ENCODE assay signal across 8 cellular contexts in the genomic region with DNA sequence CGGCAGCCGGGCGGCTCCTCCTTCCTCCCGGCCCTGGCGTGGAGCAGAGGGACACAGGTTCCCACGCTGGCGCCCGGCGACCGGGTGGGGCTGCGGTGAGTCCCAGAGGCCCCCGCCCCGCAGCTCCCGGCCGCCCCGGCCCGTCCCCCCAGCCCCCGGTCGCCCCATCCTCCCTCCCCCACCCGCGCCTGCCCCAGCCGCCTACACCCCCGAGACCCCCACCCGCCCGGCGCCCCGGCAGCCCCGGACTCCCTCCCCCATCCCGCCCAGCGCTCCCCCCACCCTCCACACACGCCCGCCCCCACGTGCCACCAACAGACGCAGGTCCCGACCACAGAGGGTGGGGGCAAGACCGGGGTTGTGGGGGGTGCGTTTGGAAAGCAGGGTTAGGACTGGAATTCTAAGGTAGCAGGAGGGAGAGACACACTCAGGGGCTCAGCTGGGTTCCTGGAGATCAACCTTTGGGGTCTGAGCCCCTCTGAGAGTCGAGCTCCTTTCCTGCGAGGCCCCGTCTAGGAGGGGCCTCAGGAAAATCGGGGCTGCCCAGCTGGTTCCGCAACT. TPM values are rescaled to one million over a fixed set of nuclear protein-coding genes. Genes with fewer than 3 reads are reported as not detected.
DNase-seq lines count a peak whose midpoint lies in the region; ATAC-seq and TF ChIP-seq lines count a peak whose summit lies in the region.

No MANE protein-coding gene starts in this region.

- no peak overlapping the region for H2AFZ ChIP-seq in MM.1S (ENCODE audit: low read length)

- no peaks in the 10 kb centered on the region for H3K9me3 Mint-ChIP-seq in CD8-positive, alpha-beta T cell
- no peaks in the 10 kb centered on the region for H3K9me3 Mint-ChIP-seq in central memory CD8-positive, alpha-beta T cell
- no peaks in the 10 kb centered on the region for H3K9me3 Mint-ChIP-seq in neural crest cell

- ATAC-seq in CD8-positive, alpha-beta T cell: peak; percentile 30
- peak; percentile 38 for ATAC-seq in central memory CD8-positive, alpha-beta T cell (replicated peaks; ENCODE audit: extremely low read depth, poor library complexity, severe bottlenecking)
- ATAC-seq in omental fat pad (ENCODE audit: low FRiP score): no peak

- no peaks in the 10 kb centered on the region for H3K9me2 ChIP-seq in MM.1S (replicated peaks; ENCODE audit: insufficient read depth, low read length)

- H3K4me1 Mint-ChIP-seq in CD8-positive, alpha-beta T cell (ENCODE audit: low read depth): peaks cover 52% of the 10 kb centered on the region
- peaks cover 39% of the 10 kb centered on the region for H3K4me1 Mint-ChIP-seq in central memory CD8-positive, alpha-beta T cell
- H3K4me1 Mint-ChIP-seq in neural crest cell: peaks cover 3% of the 10 kb centered on the region

- H3K27me3 ChIP-seq in CD8-positive, alpha-beta T cell (ENCODE audit: insufficient read depth, low read length): no peaks in the 10 kb centered on the region
- H3K27me3 ChIP-seq in MM.1S (replicated peaks; ENCODE audit: insufficient read depth, low read length): peaks cover 14% of the 10 kb centered on the region

- peaks cover 43% of the 10 kb centered on the region for H3K36me3 Mint-ChIP-seq in CD8-positive, alpha-beta T cell
- peaks cover 29% of the 10 kb centered on the region for H3K36me3 Mint-ChIP-seq in central memory CD8-positive, alpha-beta T cell (ENCODE audit: insufficient read depth)
- no peaks in the 10 kb centered on the region for H3K36me3 Mint-ChIP-seq in neural crest cell (ENCODE audit: low read depth)

- POLR2A ChIA-PET in CD8-positive, alpha-beta T cell (lab: Charles Lee): interaction anchor here (0.9 to 7.4 kb wide), 13 partner anchors 9 to 160 kb away, joined by 3 to 100 read pairs (median 9); a partner anchor contains a TSS
- POLR2A ChIA-PET in HEK293T (lab: Yijun Ruan, JAX): no interaction called here

- H3K27ac ChIP-seq in CD8-positive, alpha-beta T cell (ENCODE audit: low read depth, low read length): peak overlapping the region; percentile 77
- H3K27ac ChIP-seq in MM.1S (ENCODE audit: low read length): no peak overlapping the region

- peak overlapping the region; percentile 95 for H3K27ac Mint-ChIP-seq in CD8-positive, alpha-beta T cell
- H3K27ac Mint-ChIP-seq in central memory CD8-positive, alpha-beta T cell (ENCODE audit: low read depth): peak overlapping the region; percentile 89
- no peak overlapping the region for H3K27ac Mint-ChIP-seq in neural crest cell (ENCODE audit: unreplicated experiment)

- H3K4me3 ChIP-seq in CD8-positive, alpha-beta T cell (ENCODE audit: low read depth, low read length): peak overlapping the region; percentile 46
- peak overlapping the region; percentile 43; the same call in 1 of the 2 replicates for H3K4me3 ChIP-seq in MM.1S (ENCODE audit: low read length)

- H3K36me3 ChIP-seq in CD8-positive, alpha-beta T cell (ENCODE audit: insufficient read depth, low read length): peaks cover 10% of the 10 kb centered on the region
- H3K36me3 ChIP-seq in MM.1S (replicated peaks; ENCODE audit: insufficient read depth, low read length): no peaks in the 10 kb centered on the region

- H4K20me1 ChIP-seq in MM.1S (ENCODE audit: insufficient read depth, low read length): no peaks in the 10 kb centered on the region

- intact Hi-C loops in CD8-positive, alpha-beta T cell (cut with DNase I, micrococcal nuclease): loop anchor here (2.0 to 5.0 kb wide), 4 partner anchors 28 to 52 kb away; a partner anchor contains a TSS

- no peak for TF ChIP-seq CTCF in CD8-positive, alpha-beta T cell (IDR thresholded peaks at IDR 0.05)
- no peak for TF ChIP-seq CTCF in MM.1S (IDR thresholded peaks at IDR 0.05; ENCODE audit: low read length)
- TF ChIP-seq CTCF in neural crest cell (conservative IDR thresholded peaks at IDR 0.05): no peak
- TF ChIP-seq CTCF in omental fat pad (IDR thresholded peaks at IDR 0.05): no peak

- peak overlapping the region; percentile 59 for H3K4me2 ChIP-seq in MM.1S (ENCODE audit: low read depth, low read length)

- no peaks in the 10 kb centered on the region for H3K9me3 ChIP-seq in CD8-positive, alpha-beta T cell (ENCODE audit: low read length)
- H3K9me3 ChIP-seq in MM.1S (replicated peaks; ENCODE audit: insufficient read depth, low read length): no peaks in the 10 kb centered on the region

- H3K4me1 ChIP-seq in CD8-positive, alpha-beta T cell (ENCODE audit: insufficient read depth, low read length): peaks cover 50% of the 10 kb centered on the region
- H3K4me1 ChIP-seq in MM.1S (ENCODE audit: low read length): no peaks in the 10 kb centered on the region

- no peaks in the 10 kb centered on the region for H3K27me3 Mint-ChIP-seq in CD8-positive, alpha-beta T cell (ENCODE audit: low read depth)
- no peaks in the 10 kb centered on the region for H3K27me3 Mint-ChIP-seq in central memory CD8-positive, alpha-beta T cell
- H3K27me3 Mint-ChIP-seq in neural crest cell (ENCODE audit: low read depth): peaks cover 13% of the 10 kb centered on the region

- no peak overlapping the region for H3K9ac ChIP-seq in MM.1S (ENCODE audit: low read length)

- CTCF ChIA-PET in CD8-positive, alpha-beta T cell (lab: Charles Lee): interaction anchor here (1.2 to 7.6 kb wide), 7 partner anchors 8 to 72 kb away, joined by 3 to 77 read pairs (median 4); a partner anchor contains a TSS
- CTCF ChIA-PET in HEK293T (lab: Yijun Ruan, JAX): no interaction called here

- H3K4me3 Mint-ChIP-seq in CD8-positive, alpha-beta T cell: peak overlapping the region; percentile 82
- peak overlapping the region; percentile 88 for H3K4me3 Mint-ChIP-seq in central memory CD8-positive, alpha-beta T cell
- peak overlapping the region; percentile 77 for H3K4me3 Mint-ChIP-seq in neural crest cell

- no peaks in the 10 kb centered on the region for H3K79me2 ChIP-seq in MM.1S (ENCODE audit: low read length)

- peak in 3 of 7 experiments; percentile 57 to 77 (median 62) for DNase-seq in CD8-positive, alpha-beta T cell
- DNase-seq in MM.1S (no peak), neural crest cell (ENCODE audit: low read depth, low spot score) (no peak), HEK293T (ENCODE audit: extremely low spot score) (no peak), NCI-H748 treated with DMSO at 0.1 percent for 48 hours (lab: John Stamatoyannopoulos, UW) (no peak), omental fat pad (ENCODE audit: low spot score) (no peak), NCI-H2171 treated with DMSO at 0.1 percent for 48 hours (lab: John Stamatoyannopoulos, UW) (no peak)
- DNase-seq in central memory CD8-positive, alpha-beta T cell (ENCODE audit: low spot score in 2 of 2): no peak

- no peaks in the 10 kb centered on the region for H3F3A ChIP-seq in MM.1S (ENCODE audit: insufficient read depth, low read length)

TF ChIP-seq in HEK293T, 16 proteins besides CTCF, POLR2A, EP300 and RAD21:
- TF ChIP-seq BHLHE40 (IDR thresholded peaks at IDR 0.05; ENCODE audit: borderline replicate concordance) (no peak), SUZ12 (IDR thresholded peaks at IDR 0.05) (no peak), ARNT (IDR thresholded peaks at IDR 0.05) (no peak), SP1 (IDR thresholded peaks at IDR 0.05) (no peak)
TF ChIP-seq in HEK293T: peak in this region for 0.

RNA-seq across cellular contexts. Expression of a gene that starts 0.3 kb away (rescaled TPM):
- 100 to 1,000 TPM; 902 to 919 TPM for total RNA-seq in CD8-positive, alpha-beta T cell
- total RNA-seq in neural crest cell (23.2 and 25.1 TPM in 2 replicates), omental fat pad (10 to 100 TPM; 10.9 to 53.6 (median 19.8) TPM)

RNA-seq across cellular contexts. Expression of a gene that starts 10.1 kb away (rescaled TPM):
- not detected for total RNA-seq in CD8-positive, alpha-beta T cell
- not detected in 2 replicates for total RNA-seq in neural crest cell
- not detected for total RNA-seq in omental fat pad

RNA-seq across cellular contexts. Expression of a gene that starts 11.0 kb away (rescaled TPM):
- 10 to 100 TPM; 24.8 to 26.2 TPM for total RNA-seq in CD8-positive, alpha-beta T cell
- not detected in 2 replicates for total RNA-seq in neural crest cell
- 10 to 100 TPM in 1 of 4 donors, 1 to 10 TPM in 2, under 1 TPM in 1; 0.84 to 11.8 (median 3.8) TPM for total RNA-seq in omental fat pad

RNA-seq across cellular contexts. Expression of a gene that starts 18.4 kb away (rescaled TPM):
- 100 to 1,000 TPM; 283 to 295 TPM for total RNA-seq in CD8-positive, alpha-beta T cell
- 55.0 and 67.2 TPM in 2 replicates for total RNA-seq in neural crest cell
- total RNA-seq in omental fat pad: 100 to 1,000 TPM; 266 to 442 (median 382) TPM

RNA-seq across cellular contexts. Expression of a gene that starts 24.6 kb away (rescaled TPM):
- total RNA-seq in CD8-positive, alpha-beta T cell: 100 to 1,000 TPM; 223 to 251 TPM
- total RNA-seq in neural crest cell (2.0 and 2.3 TPM in 2 replicates), omental fat pad (100 to 1,000 TPM; 224 to 389 (median 247) TPM)

Comparison
In these comparisons a context has a peak if more than half of its experiments do, and no peak if none do; other contexts are left out.
1. RNA of a gene that starts 0.3 kb away (total RNA-seq): 902 to 919 TPM in CD8-positive, alpha-beta T cell; 23.2 to 25.1 TPM in neural crest cell and 10.9 to 53.6 TPM in omental fat pad; every median in the first group is over 10 times any median in the second.
2. Peak in every context shown above with its lines, with median percentiles within 50 percentile points of each other: H3K4me3 Mint-ChIP-seq.